Comparison of ENCODE assay signal across 19 cellular contexts in genomic region chr10:116364808-116365207, GRCh38. TPM values are rescaled to one million over a fixed set of nuclear protein-coding genes. Genes with fewer than 3 reads are reported as not detected.
A peak's percentile ranks its signal among the peaks of the same experiment; 100 is the strongest.
DNase-seq lines count a peak whose midpoint lies in the region; ATAC-seq, FAIRE-seq and TF ChIP-seq lines count a peak whose summit lies in the region.
"Had no signal": no experiment of that assay in that cellular context is flagged by ENCODE, and none has a peak within 500 bp of the region (broad histone marks: within the 10 kb centered on the region; RNA-seq: fewer than 3 reads in every experiment).

No MANE protein-coding gene starts in this region.

- no peaks in the 10 kb centered on the region for H3K4me1 ChIP-seq in HepG2 (ENCODE audit: insufficient read depth, low read length)
- H3K4me1 ChIP-seq in right lobe of liver = no peaks in the 10 kb centered on the region
- H3K4me1 ChIP-seq in right atrium auricular region = no peaks in the 10 kb centered on the region
- H3K4me1 ChIP-seq: BLaER1, Caco-2 had no signal

- FAIRE-seq in HepG2 (lab: Jason Lieb, UNC) = no peak
- FAIRE-seq: G401.6, GM12891 had no signal

- no peak overlapping the region for H3K9ac ChIP-seq in HepG2 (ENCODE audit: insufficient read depth, low read depth, low read length)
- H3K9ac ChIP-seq: BLaER1 had no signal

- H2AFZ ChIP-seq in HepG2 (ENCODE audit: low read length) = no peak overlapping the region

- TF ChIP-seq RAD21 in HepG2 (CRISPR knock-in tag; IDR thresholded peaks at IDR 0.05) = no peak

- H3K27me3 ChIP-seq in HepG2 (ENCODE audit: control insufficient read depth in 1 of 2, insufficient read depth in 2 of 2, low read length in 2 of 2) (no peaks in the 10 kb centered on the region), right lobe of liver (no peaks in the 10 kb centered on the region), right atrium auricular region (no peaks in the 10 kb centered on the region)
- H3K27me3 ChIP-seq: BLaER1 had no signal

- H3K79me2 ChIP-seq in HepG2 (ENCODE audit: insufficient read depth, low read length) = no peaks in the 10 kb centered on the region

- in situ Hi-C loops in HepG2 (cut with HindIII; ENCODE audit: extremely low pct_ligation_motif_present, low pct_unique_long_range_greater_than_20kb) = no loop called here

- CTCF ChIA-PET in HepG2 (lab: Yijun Ruan, JAX; ENCODE audit: low intra/inter-chr PET ratio, low total read pairs) = no interaction called here

- no peak overlapping the region for H3K4me2 ChIP-seq in HepG2 (ENCODE audit: low read depth, low read length)
- H3K4me2 ChIP-seq: BLaER1 had no signal

- TF ChIP-seq POLR2A in HepG2 (IDR thresholded peaks at IDR 0.05; ENCODE audit: insufficient read depth in 1 of 2, low read depth in 2 of 2, low read length in 2 of 2) (no peak), right lobe of liver (IDR thresholded peaks at IDR 0.05) (no peak)

- BruUV-seq in HepG2 (replicated peaks; lab: Mats Ljungman, UMichigan) = no TSS peak

- intact Hi-C loops in HepG2 (cut with micrococcal nuclease; ENCODE audit: unreplicated experiment) = no loop called here
- intact Hi-C loops in right lobe of liver (cut with DNase I) = no loop called here
- intact Hi-C loops in Right ventricle myocardium superior (cut with DNase I) = no loop called here

- POLR2A ChIA-PET in HepG2 (lab: Yijun Ruan, JAX) = no interaction called here

- H3K4me3 ChIP-seq in HepG2 (replicated peaks in 1 of 3; ENCODE audit: insufficient read depth in 1 of 3, low read depth in 2 of 3, low read length in 3 of 3) (no peak overlapping the region), right lobe of liver (no peak overlapping the region), right atrium auricular region (no peak overlapping the region)
- H3K4me3 ChIP-seq: BLaER1 had no signal

- H3K9me3 ChIP-seq in HepG2 (ENCODE audit: low read length) = no peaks in the 10 kb centered on the region
- no peaks in the 10 kb centered on the region for H3K9me3 ChIP-seq in right lobe of liver
- H3K9me3 ChIP-seq in right atrium auricular region = no peaks in the 10 kb centered on the region
- H3K9me3 ChIP-seq: BLaER1, Caco-2 had no signal

- H4K20me1 ChIP-seq in HepG2 (ENCODE audit: insufficient read depth, low read length) = no peaks in the 10 kb centered on the region
- H4K20me1 ChIP-seq: BLaER1 had no signal

- no peaks in the 10 kb centered on the region for H3K36me3 ChIP-seq in HepG2 (replicated peaks in 1 of 2; ENCODE audit: control insufficient read depth in 1 of 2, insufficient read depth in 2 of 2, low read length in 2 of 2)
- no peaks in the 10 kb centered on the region for H3K36me3 ChIP-seq in right lobe of liver
- H3K36me3 ChIP-seq in right atrium auricular region = no peaks in the 10 kb centered on the region
- H3K36me3 ChIP-seq: BLaER1 had no signal

- H3K27ac ChIP-seq in HepG2 (ENCODE audit: extremely low read length, insufficient read depth, low read length) (no peak overlapping the region), right lobe of liver (no peak overlapping the region), right atrium auricular region (no peak overlapping the region)
- H3K27ac ChIP-seq: BLaER1 had no signal

- DNase-seq in HepG2 (ENCODE audit: low spot score) (no peak), right lobe of liver (no peak), NCI-H1105 (lab: John Stamatoyannopoulos, UW) (peak; percentile 45), NCI-H345 treated with DMSO at 0.1 percent for 48 hours (lab: John Stamatoyannopoulos, UW; ENCODE audit: unreplicated experiment) (peak; percentile 3), Right ventricle myocardium superior (no peak), right atrium auricular region (ENCODE audit: low spot score) (no peak)
- DNase-seq: AML-193; Caco-2; CD8-positive, alpha-beta memory T cell; DMS79 treated with DMSO at 0.1 percent for 48 hours; EL; GOT3; H9; KG1 had no signal

- TF ChIP-seq CTCF in HepG2 (CRISPR knock-in tag; IDR thresholded peaks at IDR 0.05) = no peak
- TF ChIP-seq CTCF in right lobe of liver (IDR thresholded peaks at IDR 0.05) = no peak
- no peak for TF ChIP-seq CTCF in right atrium auricular region (IDR thresholded peaks at IDR 0.05)

- TF ChIP-seq EP300 in HepG2 (IDR thresholded peaks at IDR 0.05; ENCODE audit: low read depth in 2 of 2, low read length in 2 of 2) (no peak), HepG2 (CRISPR knock-in tag; IDR thresholded peaks at IDR 0.05; ENCODE audit: borderline replicate concordance) (no peak)

- no peak for ATAC-seq in HepG2
- ATAC-seq in right lobe of liver = no peak
- no peak for ATAC-seq in Right ventricle myocardium superior (ENCODE audit: poor library complexity)
- ATAC-seq in HG02885 (IDR thresholded peaks at IDR 0.05; ENCODE audit: poor library complexity, unreplicated experiment) = no peak

TF ChIP-seq in HepG2, 621 proteins besides CTCF, POLR2A, EP300 and RAD21:
- TF ChIP-seq MAFF (IDR thresholded peaks at IDR 0.05; ENCODE audit: low read depth, low read length) (peak; percentile 67), MAFK (conservative IDR thresholded peaks at IDR 0.05 in 1 of 2, IDR thresholded peaks at IDR 0.05 in 1 of 2; ENCODE audit: low read length in 2 of 2) (peak; percentile 58 to 82; a peak in 3 of 4 replicates), CC2D1A (CRISPR knock-in tag; IDR thresholded peaks at IDR 0.05) (no peak)
TF ChIP-seq in HepG2: peak in this region for 2.

RNA-seq across cellular contexts. Expression of gene CCDC172, which starts 40.6 kb away (rescaled TPM):
- total RNA-seq in HepG2 (2016; rRNA removed; fragmentation: Illumina TruSeq; extraction: Trizol) = not detected in 2 replicates
- total RNA-seq in HepG2 (2016; cell fraction: cytosol; rRNA removed; fragmentation: Illumina TruSeq; extraction: Trizol; ENCODE audit: low read depth) = not detected in 2 replicates
- total RNA-seq in HepG2 (2016; cell fraction: insoluble cytoplasmic fraction; rRNA removed; fragmentation: Illumina TruSeq; extraction: Trizol) = not detected in 2 replicates
- not detected in 2 replicates for total RNA-seq in HepG2 (2016; cell fraction: membrane; rRNA removed; fragmentation: Illumina TruSeq; extraction: Trizol)
- total RNA-seq in HepG2 (2016; cell fraction: nucleus; rRNA removed; fragmentation: Illumina TruSeq; extraction: Trizol) = not detected in 2 replicates
- not detected in 2 replicates for polyA plus RNA-seq in HepG2 (2011; rRNA removed)
- not detected in 2 replicates for polyA plus RNA-seq in HepG2 (2011; cell fraction: cytosol; rRNA removed)
- polyA plus RNA-seq in HepG2 (2011; cell fraction: nucleus; rRNA removed) = not detected in 2 replicates
- not detected in 2 replicates for polyA plus RNA-seq in HepG2 (2012)
- polyA plus RNA-seq in HepG2 (2016; cell fraction: cytosol; fragmentation: Illumina TruSeq; extraction: Trizol; ENCODE audit: low read depth) = not detected in 2 replicates
- not detected in 2 replicates for polyA plus RNA-seq in HepG2 (2016; cell fraction: insoluble cytoplasmic fraction; fragmentation: Illumina TruSeq; extraction: Trizol; ENCODE audit: low read depth)
- polyA plus RNA-seq in HepG2 (2016; cell fraction: membrane; fragmentation: Illumina TruSeq; extraction: Trizol; ENCODE audit: low read depth) = not detected in 2 replicates
- polyA plus RNA-seq in HepG2 (2016; cell fraction: nucleus; fragmentation: Illumina TruSeq; extraction: Trizol; ENCODE audit: insufficient read depth, low read depth) = not detected in 2 replicates
- polyA minus RNA-seq in HepG2 (2011; rRNA and poly(A)+ RNA removed; ENCODE audit: low replicate concordance) = not detected in 2 replicates
- polyA minus RNA-seq in HepG2 (2011; cell fraction: cytosol; rRNA and poly(A)+ RNA removed) = not detected in 2 replicates
- polyA minus RNA-seq in HepG2 (2011; cell fraction: nucleus; rRNA and poly(A)+ RNA removed) = not detected in 2 replicates
- total RNA-seq in right lobe of liver = not detected
- not detected for total RNA-seq in Right ventricle myocardium superior
- total RNA-seq in right atrium auricular region = not detected
- total RNA-seq: Caco-2; CD8-positive, alpha-beta memory T cell had no signal
- polyA plus RNA-seq: CD8-positive, alpha-beta memory T cell; IgD-negative memory B cell had no signal

Comparison
In these comparisons a context has a peak if more than half of its experiments do, and no peak if none do; other contexts are left out.
1. DNase-seq: peak in NCI-H1105 (single experiment) and NCI-H345 treated with DMSO at 0.1 percent for 48 hours (single experiment); none in HepG2 (single experiment), right lobe of liver (0 of 3), Right ventricle myocardium superior (single experiment) and right atrium auricular region (single experiment).